10 cellular contexts compared by ENCODE assay signal in the genomic region with DNA sequence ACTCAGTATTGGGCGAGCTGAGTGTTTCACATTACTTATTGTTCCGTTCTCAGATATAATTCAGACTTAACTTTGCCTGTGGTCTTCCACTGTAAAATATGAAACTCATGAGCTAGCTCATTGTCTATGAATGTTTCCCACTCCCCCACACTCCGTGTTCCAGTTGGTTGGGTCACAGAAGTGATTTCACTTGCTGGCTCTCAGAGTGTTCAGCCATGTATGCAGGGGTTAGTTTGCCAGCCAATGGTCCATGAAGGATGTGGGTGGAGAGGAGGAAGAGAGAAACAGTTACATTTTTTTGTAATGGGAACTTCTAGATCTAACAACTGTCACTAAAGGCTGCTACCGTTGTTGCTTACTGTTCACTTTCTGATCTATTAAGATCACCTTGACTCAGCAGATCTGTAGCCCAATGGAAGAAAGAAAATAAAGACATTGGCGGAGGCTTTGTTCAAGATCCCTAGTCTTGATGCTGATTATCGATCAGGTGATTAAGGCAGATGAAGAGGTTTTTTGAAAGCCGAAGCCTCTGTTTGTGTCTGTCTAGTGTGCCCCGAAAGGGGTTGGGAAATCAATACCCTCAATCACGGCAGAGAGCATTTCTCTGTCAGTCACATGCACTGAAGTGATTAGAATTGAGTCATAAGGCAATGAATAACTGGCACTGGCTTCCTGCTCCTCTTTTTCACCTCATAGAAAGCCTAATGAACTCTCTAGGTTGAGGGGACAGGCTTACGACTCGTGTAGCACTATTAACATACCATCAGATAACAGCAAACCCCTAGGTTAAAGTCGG.
DNase-seq lines count a peak whose midpoint lies in the region; ATAC-seq and TF ChIP-seq lines count a peak whose summit lies in the region.
"Had no signal": no experiment of that assay in that cellular context is flagged by ENCODE, and none has a peak within 500 bp of the region (broad histone marks: within the 10 kb centered on the region; RNA-seq: fewer than 3 reads in every experiment).

No MANE protein-coding gene starts in this region.

- no peaks in the 10 kb centered on the region for H3K27me3 ChIP-seq in SJCRH30
- no peaks in the 10 kb centered on the region for H3K27me3 ChIP-seq in parathyroid adenoma (ENCODE audit: control insufficient read depth, insufficient read depth, low read length)
- no peaks in the 10 kb centered on the region for H3K27me3 ChIP-seq in vagina
- no peaks in the 10 kb centered on the region for H3K27me3 ChIP-seq in H7 (ENCODE audit: control insufficient read depth, insufficient read depth, low read length)
- H3K27me3 ChIP-seq: upper lobe of left lung had no signal

- intact Hi-C loops in vagina (cut with DNase I): no loop called here

- no peaks in the 10 kb centered on the region for H3K9me3 ChIP-seq in SJCRH30 (replicated peaks)
- no peaks in the 10 kb centered on the region for H3K9me3 ChIP-seq in parathyroid adenoma (ENCODE audit: control insufficient read depth, low read length)
- no peaks in the 10 kb centered on the region for H3K9me3 ChIP-seq in vagina
- H3K9me3 ChIP-seq: HAP-1, upper lobe of left lung had no signal

- peak overlapping the region; percentile 72 for H3K27ac ChIP-seq in SJCRH30
- H3K27ac ChIP-seq in parathyroid adenoma: no peak overlapping the region
- H3K27ac ChIP-seq in vagina: no peak overlapping the region
- H3K27ac ChIP-seq: upper lobe of left lung had no signal

- H3K36me3 ChIP-seq in SJCRH30: no peaks in the 10 kb centered on the region
- H3K36me3 ChIP-seq in parathyroid adenoma (ENCODE audit: control insufficient read depth, insufficient read depth, low read length): no peaks in the 10 kb centered on the region
- H3K36me3 ChIP-seq in vagina: no peaks in the 10 kb centered on the region
- H3K36me3 ChIP-seq in H7 (replicated peaks; ENCODE audit: control insufficient read depth, insufficient read depth, low read length): no peaks in the 10 kb centered on the region
- H3K36me3 ChIP-seq: HAP-1, upper lobe of left lung had no signal

- no peak for TF ChIP-seq POLR2A in vagina (IDR thresholded peaks at IDR 0.05)

- TF ChIP-seq CTCF in parathyroid adenoma (IDR thresholded peaks at IDR 0.05) (no peak), vagina (IDR thresholded peaks at IDR 0.05) (no peak)

- H3K9ac ChIP-seq in parathyroid adenoma: no peak overlapping the region

- H3K4me1 ChIP-seq in SJCRH30: no peaks in the 10 kb centered on the region; the same call in 1 of the 2 replicates
- H3K4me1 ChIP-seq in parathyroid adenoma: peaks cover 5% of the 10 kb centered on the region
- no peaks in the 10 kb centered on the region for H3K4me1 ChIP-seq in vagina
- H3K4me1 ChIP-seq: upper lobe of left lung had no signal

- ATAC-seq in GM18868 (IDR thresholded peaks at IDR 0.05; ENCODE audit: unreplicated experiment) (peak; percentile 98), HG02852 (IDR thresholded peaks at IDR 0.05; ENCODE audit: unreplicated experiment) (peak; percentile 98)

- H3K79me2 ChIP-seq in parathyroid adenoma: no peaks in the 10 kb centered on the region

- peak overlapping the region; percentile 57 for H2AFZ ChIP-seq in parathyroid adenoma

- H3K4me2 ChIP-seq in parathyroid adenoma (ENCODE audit: low read length): peak overlapping the region; percentile 56

- H3K4me3 ChIP-seq in SJCRH30 (peak overlapping the region; percentile 36), parathyroid adenoma (ENCODE audit: low read depth, low read length) (peak overlapping the region; percentile 32), vagina (no peak overlapping the region), H7 (ENCODE audit: insufficient read depth, low read depth, low read length) (no peak overlapping the region)
- H3K4me3 ChIP-seq: HAP-1, upper lobe of left lung had no signal

- DNase-seq in SJCRH30 (peak; percentile 27 to 58), vagina (ENCODE audit: extremely low spot score in 2 of 2) (no peak), UCSD-AML1 (lab: John Stamatoyannopoulos, UW; ENCODE audit: unreplicated experiment) (no peak), H7 (no peak)
- DNase-seq in activated naive CD4-positive, alpha-beta T cell treated with anti-CD3 and anti-CD28 coated beads, Interleukin-2, amount 50 U/mL, for 16 hours: no peak
- DNase-seq: upper lobe of left lung had no signal

Comparison
In these comparisons a context has a peak if more than half of its experiments do, and no peak if none do; other contexts are left out.
1. DNase-seq: peak in SJCRH30 (2 of 2); none in vagina (0 of 2), UCSD-AML1 (single experiment), H7 (single experiment) and activated naive CD4-positive, alpha-beta T cell treated with anti-CD3 and anti-CD28 coated beads, Interleukin-2, amount 50 U/mL, for 16 hours (single experiment).
2. H3K4me3 ChIP-seq: peak in SJCRH30 (single experiment) and parathyroid adenoma (single experiment); none in vagina (0 of 2) and H7 (single experiment).